In genomic region chr7:129376778-129377700, GRCh38 we compare ENCODE assay signal across 12 cellular contexts. TPM values are rescaled to one million over a fixed set of nuclear protein-coding genes. Genes with fewer than 3 reads are reported as not detected.
DNase-seq lines count a peak whose midpoint lies in the region; ATAC-seq and TF ChIP-seq lines count a peak whose summit lies in the region.
"Had no signal": no experiment of that assay in that cellular context is flagged by ENCODE, and none has a peak within 500 bp of the region (broad histone marks: within the 10 kb centered on the region; RNA-seq: fewer than 3 reads in every experiment).

No MANE protein-coding gene starts in this region.

- no peaks in the 10 kb centered on the region for H3K9me2 ChIP-seq in GM23248 (ENCODE audit: insufficient read depth)

- TF ChIP-seq CTCF in fibroblast of mammary gland (conservative IDR thresholded peaks at IDR 0.05; ENCODE audit: control insufficient read depth, insufficient read depth, low read depth, low read length): no peak

- H3K4me2 ChIP-seq in GM23248 (ENCODE audit: unreplicated experiment): no peak overlapping the region

- H3K4me3 Mint-ChIP-seq in CD4-positive, CD25-positive, alpha-beta regulatory T cell: peak overlapping the region in 1 of 4 donors; percentile 1
- H3K4me3 Mint-ChIP-seq: T-cell had no signal

- peaks cover 18% of the 10 kb centered on the region for H3K4me1 ChIP-seq in CD4-positive, CD25-positive, alpha-beta regulatory T cell (ENCODE audit: control insufficient read depth, insufficient read depth, low read length, poor library complexity, severe bottlenecking)
- H3K4me1 ChIP-seq in GM23248 (ENCODE audit: insufficient read depth): no peaks in the 10 kb centered on the region

- H3K36me3 ChIP-seq in CD4-positive, CD25-positive, alpha-beta regulatory T cell (ENCODE audit: control insufficient read depth, insufficient read depth, low read length): no peaks in the 10 kb centered on the region
- no peaks in the 10 kb centered on the region for H3K36me3 ChIP-seq in GM23248 (ENCODE audit: low read depth)

- H3K9ac ChIP-seq in GM23248: no peak overlapping the region

- no peaks in the 10 kb centered on the region for H4K20me1 ChIP-seq in GM23248 (ENCODE audit: insufficient read depth)

- no peaks in the 10 kb centered on the region for H3K27me3 ChIP-seq in CD4-positive, CD25-positive, alpha-beta regulatory T cell (ENCODE audit: control insufficient read depth, insufficient read depth, low read length)
- H3K27me3 ChIP-seq in GM23248 (replicated peaks; ENCODE audit: insufficient read depth): no peaks in the 10 kb centered on the region
- H3K27me3 ChIP-seq: spleen, transverse colon had no signal

- peak in 1 of 3 donors; percentile 82 for DNase-seq in CD4-positive, CD25-positive, alpha-beta regulatory T cell
- DNase-seq in GM23248 (peak; percentile 37), SKM-1 treated with dmso at 0.1 percent for 144 hours (lab: John Stamatoyannopoulos, UW; ENCODE audit: unreplicated experiment) (peak; percentile 70), fibroblast of mammary gland (ENCODE audit: low read depth) (peak; percentile 55), NCI-H510A treated with DMSO at 0.1 percent for 48 hours (lab: John Stamatoyannopoulos, UW) (no peak), DMS153 (lab: John Stamatoyannopoulos, UW) (no peak), superior temporal gyrus (ENCODE audit: extremely low spot score) (no peak)
- DNase-seq: left ventricle myocardium inferior, spleen had no signal

- H3K27ac Mint-ChIP-seq in CD4-positive, CD25-positive, alpha-beta regulatory T cell: peak overlapping the region in 2 of 3 donors; percentile 20 to 49
- H3K27ac Mint-ChIP-seq: T-cell had no signal

- H3K9me3 ChIP-seq in CD4-positive, CD25-positive, alpha-beta regulatory T cell (ENCODE audit: control insufficient read depth in 2 of 2, low read length in 2 of 2): no peaks in the 10 kb centered on the region
- H3K9me3 ChIP-seq in GM23248 (ENCODE audit: low read depth): no peaks in the 10 kb centered on the region
- H3K9me3 ChIP-seq: left ventricle myocardium inferior, spleen, transverse colon had no signal

- no peaks in the 10 kb centered on the region for H3K9me3 Mint-ChIP-seq in CD4-positive, CD25-positive, alpha-beta regulatory T cell
- H3K9me3 Mint-ChIP-seq: T-cell had no signal

- 84 to 87% methylated on average over 6 of the region's 6 CpGs for WGBS in GM23248 (ENCODE audit: low coverage in 1 of 2, low lambda C conversion rate in 2 of 2, missing lambda C conversion rate in 2 of 2), 2 experiments

- H3K4me3 ChIP-seq in CD4-positive, CD25-positive, alpha-beta regulatory T cell (ENCODE audit: low read depth, low read length): peak overlapping the region; percentile 2
- no peak overlapping the region for H3K4me3 ChIP-seq in GM23248
- H3K4me3 ChIP-seq in fibroblast of mammary gland (ENCODE audit: control insufficient read depth, low read depth, low read length): no peak overlapping the region
- H3K4me3 ChIP-seq: left ventricle myocardium inferior, spleen, transverse colon had no signal

- no peaks in the 10 kb centered on the region for H3K79me2 ChIP-seq in GM23248 (ENCODE audit: insufficient read depth)

- H3F3A ChIP-seq in GM23248 (ENCODE audit: insufficient read depth): peaks cover 3% of the 10 kb centered on the region; the same call in 1 of the 2 replicates

- no peak overlapping the region for H2AFZ ChIP-seq in GM23248

- H3K27me3 Mint-ChIP-seq in CD4-positive, CD25-positive, alpha-beta regulatory T cell: no peaks in the 10 kb centered on the region
- H3K27me3 Mint-ChIP-seq: T-cell had no signal

- H3K4me1 Mint-ChIP-seq in CD4-positive, CD25-positive, alpha-beta regulatory T cell: peaks cover 16 to 35% (median 23%) of the 10 kb centered on the region in 4 donors

- in situ Hi-C loops in GM23248 (cut with MboI): no loop called here

- H3K27ac ChIP-seq in CD4-positive, CD25-positive, alpha-beta regulatory T cell (ENCODE audit: insufficient read depth, low read length, poor library complexity, severe bottlenecking): no peak overlapping the region
- H3K27ac ChIP-seq in GM23248: no peak overlapping the region
- H3K27ac ChIP-seq: left ventricle myocardium inferior, spleen, transverse colon had no signal

- ATAC-seq in CD4-positive, CD25-positive, alpha-beta regulatory T cell (ENCODE audit: low read depth in 2 of 2): peak; percentile 78 to 79
- no peak for ATAC-seq in HG03521 (IDR thresholded peaks at IDR 0.05; ENCODE audit: unreplicated experiment)

- H3K36me3 Mint-ChIP-seq in CD4-positive, CD25-positive, alpha-beta regulatory T cell: peaks cover 11% of the 10 kb centered on the region

RNA-seq across cellular contexts. Expression of gene STRIP2, which starts 57.2 kb away (rescaled TPM):
- 1.7 TPM for total RNA-seq in CD4-positive, CD25-positive, alpha-beta regulatory T cell
- polyA plus RNA-seq in CD4-positive, CD25-positive, alpha-beta regulatory T cell: under 1 TPM in 3 of 4 donors, not detected in 1; 0.13 to 0.78 (median 0.56) TPM
- 2.2 and 2.5 TPM in 2 replicates for total RNA-seq in GM23248 (2014; rRNA removed; shearing (Covaris generic))
- polyA plus RNA-seq in GM23248 (2016; fragmentation: Nextera tagmentation; extraction: Ambion mirVana): 1.5 and 1.9 TPM in 2 replicates

Comparison
In these comparisons a context has a peak if more than half of its experiments do, and no peak if none do; other contexts are left out.
1. DNase-seq: peak in GM23248 (single experiment), SKM-1 treated with dmso at 0.1 percent for 144 hours (single experiment) and fibroblast of mammary gland (single experiment); none in NCI-H510A treated with DMSO at 0.1 percent for 48 hours (single experiment), DMS153 (single experiment) and superior temporal gyrus (single experiment).